In genomic region chr10:350981-351501, GRCh38 we compare ENCODE assay signal across 19 cellular contexts.
DNase-seq lines count a peak whose midpoint lies in the region; ATAC-seq and TF ChIP-seq lines count a peak whose summit lies in the region.
"Had no signal": no experiment of that assay in that cellular context is flagged by ENCODE, and none has a peak within 500 bp of the region (broad histone marks: within the 10 kb centered on the region; RNA-seq: fewer than 3 reads in every experiment).

No MANE protein-coding gene starts in this region.

- no peaks in the 10 kb centered on the region for H3K9me2 ChIP-seq in SK-N-SH

- H3F3A ChIP-seq in SK-N-SH (replicated peaks; ENCODE audit: insufficient read depth), result no peaks in the 10 kb centered on the region

- CTCF ChIA-PET in SK-N-SH (lab: Yijun Ruan, JAX), result no interaction called here

- no peaks in the 10 kb centered on the region for H3K79me2 ChIP-seq in SK-N-SH (ENCODE audit: insufficient read depth)

- no peaks in the 10 kb centered on the region for H3K27me3 ChIP-seq in endodermal cell (ENCODE audit: control insufficient read depth, insufficient read depth, low read length, poor library complexity, severe bottlenecking)
- H3K27me3 ChIP-seq in upper lobe of right lung, result no peaks in the 10 kb centered on the region
- no peaks in the 10 kb centered on the region for H3K27me3 ChIP-seq in SK-N-SH (ENCODE audit: insufficient read depth)
- H3K27me3 ChIP-seq: BLaER1, SJSA1 had no signal

- DNase-seq in activated naive CD8-positive, alpha-beta T cell treated with anti-CD3 and anti-CD28 coated beads for 36 hours, result no peak
- DNase-seq in endodermal cell, result peak; percentile 36
- DNase-seq in naive thymus-derived CD8-positive, alpha-beta T cell, result peak in 1 of 10 donors; percentile 23
- peak; percentile 54 for DNase-seq in upper lobe of right lung
- DNase-seq in SK-N-SH, result no peak
- no peak for DNase-seq in amygdala (lab: John Stamatoyannopoulos, UW)
- DNase-seq: CD4-positive, CD25-positive, alpha-beta regulatory T cell; HFFc6; KBM-7; NCI-H2029 treated with DMSO at 0.1 percent for 48 hours; NCI-H446 treated with DMSO at 0.1 percent for 48 hours; NCI-H526; PC-9; Right ventricle myocardium superior had no signal

- H3K27ac Mint-ChIP-seq in activated naive CD8-positive, alpha-beta T cell, result no peak overlapping the region
- no peak overlapping the region for H3K27ac Mint-ChIP-seq in activated naive CD8-positive, alpha-beta T cell treated with anti-CD3 and anti-CD28 coated beads for 36 hours
- no peak overlapping the region for H3K27ac Mint-ChIP-seq in endodermal cell
- H3K27ac Mint-ChIP-seq in naive thymus-derived CD8-positive, alpha-beta T cell, result peak overlapping the region in 6 of 10 donors; percentile 73 to 99 (median 94)
- H3K27ac Mint-ChIP-seq: CD4-positive, CD25-positive, alpha-beta regulatory T cell; GM23338; HFFc6 had no signal

- H3K9me3 Mint-ChIP-seq in activated naive CD8-positive, alpha-beta T cell (ENCODE audit: low read depth), result no peaks in the 10 kb centered on the region
- H3K9me3 Mint-ChIP-seq in activated naive CD8-positive, alpha-beta T cell treated with anti-CD3 and anti-CD28 coated beads for 36 hours, result no peaks in the 10 kb centered on the region
- peaks cover 1% of the 10 kb centered on the region for H3K9me3 Mint-ChIP-seq in endodermal cell
- no peaks in the 10 kb centered on the region for H3K9me3 Mint-ChIP-seq in naive thymus-derived CD8-positive, alpha-beta T cell

- intact Hi-C loops in upper lobe of right lung (cut with DNase I), result no loop called here

- H3K9me3 ChIP-seq in endodermal cell (ENCODE audit: control insufficient read depth, low read length) (no peaks in the 10 kb centered on the region), upper lobe of right lung (no peaks in the 10 kb centered on the region), SK-N-SH (no peaks in the 10 kb centered on the region)
- H3K9me3 ChIP-seq: HAP-1, SJSA1 had no signal

- TF ChIP-seq RAD21 in SK-N-SH (IDR thresholded peaks at IDR 0.05; ENCODE audit: low read length), result no peak

- no peaks in the 10 kb centered on the region for H4K20me1 ChIP-seq in SK-N-SH (ENCODE audit: insufficient read depth)
- H4K20me1 ChIP-seq: BLaER1 had no signal

- H3K36me3 ChIP-seq in endodermal cell (ENCODE audit: control insufficient read depth, insufficient read depth, low read length) (peaks cover 24% of the 10 kb centered on the region), upper lobe of right lung (peaks cover 30% of the 10 kb centered on the region), SK-N-SH (replicated peaks in 1 of 2; ENCODE audit: control insufficient read depth in 1 of 2, insufficient read depth in 2 of 2, low read length in 1 of 2) (peaks cover 26 to 40% of the 10 kb centered on the region in 2 experiments)

- H3K4me3 Mint-ChIP-seq in activated naive CD8-positive, alpha-beta T cell, result peak overlapping the region; percentile 17
- no peak overlapping the region for H3K4me3 Mint-ChIP-seq in activated naive CD8-positive, alpha-beta T cell treated with anti-CD3 and anti-CD28 coated beads for 36 hours
- H3K4me3 Mint-ChIP-seq in endodermal cell, result no peak overlapping the region
- peak overlapping the region in 1 of 10 donors; percentile 78 for H3K4me3 Mint-ChIP-seq in naive thymus-derived CD8-positive, alpha-beta T cell
- H3K4me3 Mint-ChIP-seq: CD4-positive, CD25-positive, alpha-beta regulatory T cell; GM23338; HFFc6 had no signal

- POLR2A ChIA-PET in naive thymus-derived CD8-positive, alpha-beta T cell (lab: Charles Lee), result interaction anchor here (0.8 to 2.6 kb wide), 3 partner anchors 11 to 100 kb away, joined by 3 to 8 read pairs (median 4); no protein-coding TSS in a partner anchor
- POLR2A ChIA-PET in SK-N-SH (lab: Yijun Ruan, JAX), result no interaction called here

- no peak for ATAC-seq in naive thymus-derived CD8-positive, alpha-beta T cell
- peak; percentile 10 for ATAC-seq in upper lobe of right lung
- ATAC-seq: GM23338 had no signal

- TF ChIP-seq CTCF in endodermal cell (conservative IDR thresholded peaks at IDR 0.05) (no peak), upper lobe of right lung (IDR thresholded peaks at IDR 0.05) (no peak), SK-N-SH (IDR thresholded peaks at IDR 0.05) (no peak)

- no peak for TF ChIP-seq EP300 in SK-N-SH (IDR thresholded peaks at IDR 0.05; ENCODE audit: borderline replicate concordance in 1 of 2, low read depth in 1 of 2, low read length in 1 of 2)

- no peaks in the 10 kb centered on the region for H3K36me3 Mint-ChIP-seq in activated naive CD8-positive, alpha-beta T cell
- H3K36me3 Mint-ChIP-seq in activated naive CD8-positive, alpha-beta T cell treated with anti-CD3 and anti-CD28 coated beads for 36 hours, result no peaks in the 10 kb centered on the region
- H3K36me3 Mint-ChIP-seq in endodermal cell (ENCODE audit: low read depth), result peaks cover 41% of the 10 kb centered on the region
- H3K36me3 Mint-ChIP-seq in naive thymus-derived CD8-positive, alpha-beta T cell, result peaks cover 0 to 11% (median 2%) of the 10 kb centered on the region in 3 donors

- no peaks in the 10 kb centered on the region for H3K27me3 Mint-ChIP-seq in activated naive CD8-positive, alpha-beta T cell
- no peaks in the 10 kb centered on the region for H3K27me3 Mint-ChIP-seq in activated naive CD8-positive, alpha-beta T cell treated with anti-CD3 and anti-CD28 coated beads for 36 hours
- no peaks in the 10 kb centered on the region for H3K27me3 Mint-ChIP-seq in endodermal cell (ENCODE audit: insufficient read depth)
- H3K27me3 Mint-ChIP-seq in naive thymus-derived CD8-positive, alpha-beta T cell, result no peaks in the 10 kb centered on the region
- H3K27me3 Mint-ChIP-seq: CD4-positive, CD25-positive, alpha-beta regulatory T cell had no signal

- H3K4me3 ChIP-seq in endodermal cell (ENCODE audit: low read length) (no peak overlapping the region), upper lobe of right lung (no peak overlapping the region), SK-N-SH (ENCODE audit: low read depth in 2 of 2, low read length in 1 of 2) (no peak overlapping the region)
- H3K4me3 ChIP-seq: BLaER1, GM23338, HAP-1, PC-9, SJSA1 had no signal

- H3K27ac ChIP-seq in endodermal cell (ENCODE audit: low read depth, low read length) (no peak overlapping the region), upper lobe of right lung (no peak overlapping the region), SK-N-SH (ENCODE audit: low read depth in 2 of 2, low read length in 1 of 2) (no peak overlapping the region)
- H3K27ac ChIP-seq: BLaER1, PC-9, SJSA1 had no signal

- H3K9ac ChIP-seq in endodermal cell (ENCODE audit: extremely low read depth, low read length, poor library complexity, severe bottlenecking) (no peak overlapping the region), SK-N-SH (no peak overlapping the region)
- H3K9ac ChIP-seq: BLaER1 had no signal

- no peak overlapping the region for H2AFZ ChIP-seq in SK-N-SH (ENCODE audit: low read depth)
- H2AFZ ChIP-seq: GM23338, PC-9 had no signal

- H3K4me1 Mint-ChIP-seq in activated naive CD8-positive, alpha-beta T cell (ENCODE audit: low read depth), result peaks cover 34% of the 10 kb centered on the region
- peaks cover 21% of the 10 kb centered on the region for H3K4me1 Mint-ChIP-seq in activated naive CD8-positive, alpha-beta T cell treated with anti-CD3 and anti-CD28 coated beads for 36 hours
- H3K4me1 Mint-ChIP-seq in endodermal cell, result no peaks in the 10 kb centered on the region
- peaks cover 20 to 42% (median 24%) of the 10 kb centered on the region in 4 donors for H3K4me1 Mint-ChIP-seq in naive thymus-derived CD8-positive, alpha-beta T cell
- H3K4me1 Mint-ChIP-seq: GM23338 had no signal

- no peak overlapping the region for H3K4me2 ChIP-seq in SK-N-SH
- H3K4me2 ChIP-seq: BLaER1, GM23338, PC-9 had no signal

- H3K4me1 ChIP-seq in endodermal cell (ENCODE audit: control insufficient read depth, insufficient read depth, low read length) (no peaks in the 10 kb centered on the region), upper lobe of right lung (no peaks in the 10 kb centered on the region), SK-N-SH (ENCODE audit: control insufficient read depth in 1 of 2, insufficient read depth in 2 of 2, low read depth in 1 of 2, low read length in 1 of 2) (no peaks in the 10 kb centered on the region)
- H3K4me1 ChIP-seq: HAP-1 had no signal

- WGBS in endodermal cell (ENCODE audit: insufficient coverage in 1 of 2, insufficient read length in 1 of 2), 2 experiments, result 94 to 95% methylated on average over 34 to 35 of the region's 35 CpGs
- 92% methylated on average over 35 of the region's 35 CpGs for WGBS in SK-N-SH (ENCODE audit: low lambda C conversion rate)

TF ChIP-seq in SK-N-SH, 30 proteins besides CTCF, POLR2A, EP300 and RAD21:
- TF ChIP-seq FOXJ3 (CRISPR knock-in tag; IDR thresholded peaks at IDR 0.05) (no peak), RCOR1 (IDR thresholded peaks at IDR 0.05; ENCODE audit: low read length) (no peak), MEF2A (IDR thresholded peaks at IDR 0.05; ENCODE audit: borderline replicate concordance, low read depth) (no peak), GABPA (IDR thresholded peaks at IDR 0.05; ENCODE audit: low read depth) (no peak), FOXM1 (IDR thresholded peaks at IDR 0.05; ENCODE audit: low read depth) (no peak), RXRA (IDR thresholded peaks at IDR 0.05; ENCODE audit: borderline replicate concordance, low read depth) (no peak), POLR2AphosphoS5 (IDR thresholded peaks at IDR 0.05; ENCODE audit: low read depth, low read length) (no peak), RFX5 (IDR thresholded peaks at IDR 0.05; ENCODE audit: low read length) (no peak), YY1 (IDR thresholded peaks at IDR 0.05; ENCODE audit: low read depth) (no peak), PBX3 (IDR thresholded peaks at IDR 0.05) (no peak)

Comparison
In these comparisons a context has a peak if more than half of its experiments do, and no peak if none do; other contexts are left out.
1. H3K27ac Mint-ChIP-seq: peak in naive thymus-derived CD8-positive, alpha-beta T cell (6 of 10); none in activated naive CD8-positive, alpha-beta T cell (single experiment), activated naive CD8-positive, alpha-beta T cell treated with anti-CD3 and anti-CD28 coated beads for 36 hours (single experiment) and endodermal cell (single experiment).
2. DNase-seq: peak in endodermal cell (single experiment) and upper lobe of right lung (single experiment); none in activated naive CD8-positive, alpha-beta T cell treated with anti-CD3 and anti-CD28 coated beads for 36 hours (single experiment), SK-N-SH (single experiment) and amygdala (0 of 56).